Comparison of ENCODE assay signal across 9 cellular contexts in the genomic region with DNA sequence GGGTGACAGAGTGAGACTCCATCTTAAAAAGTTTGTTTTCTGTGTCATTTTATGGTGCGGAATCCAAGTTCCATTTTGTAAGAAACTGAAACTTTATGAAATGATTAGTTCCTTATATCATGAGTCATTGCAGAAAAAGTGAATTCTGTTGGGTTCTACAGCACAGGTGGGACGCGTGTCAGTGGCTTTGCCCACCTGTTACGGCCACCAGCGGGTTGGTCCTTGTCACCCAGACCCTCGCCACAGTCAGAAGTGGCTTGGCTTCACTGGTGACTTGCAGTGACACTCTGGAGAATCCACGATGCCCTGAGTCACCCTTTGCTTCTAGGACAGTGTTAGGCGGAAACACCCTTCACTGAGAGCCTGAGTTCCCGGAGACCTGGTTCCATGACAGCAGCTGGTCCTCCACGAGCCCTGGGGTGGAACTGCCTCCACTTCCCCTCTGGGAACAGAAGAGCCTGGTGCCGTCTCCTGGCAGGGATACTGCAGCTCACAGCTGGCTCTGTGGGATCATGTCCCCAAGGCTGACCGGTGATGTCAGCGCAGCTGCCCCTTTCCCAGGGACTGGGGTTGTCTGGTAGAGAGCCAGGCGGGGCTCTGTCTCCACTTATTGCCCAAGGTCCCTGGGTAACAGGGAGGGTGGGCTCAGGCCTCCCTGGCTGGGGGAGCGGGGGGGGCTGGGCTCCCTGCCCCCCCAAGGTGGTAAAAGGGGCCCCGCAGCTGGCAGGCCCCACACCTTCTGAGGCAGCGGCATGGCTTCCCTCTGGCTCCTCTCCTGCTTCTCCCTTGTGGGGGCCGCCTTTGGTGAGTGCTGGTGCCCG. TPM values are rescaled to one million over a fixed set of nuclear protein-coding genes. Genes with fewer than 3 reads are reported as not detected.
DNase-seq lines count a peak whose midpoint lies in the region; ATAC-seq and TF ChIP-seq lines count a peak whose summit lies in the region.
"Had no signal": no experiment of that assay in that cellular context is flagged by ENCODE, and none has a peak within 500 bp of the region (broad histone marks: within the 10 kb centered on the region; RNA-seq: fewer than 3 reads in every experiment).

A gene (plus strand): TSS at position 733 of the 821 bp plus-strand sequence. CDS start 20 bp downstream, at position 753.

- TF ChIP-seq CTCF in GM13977 (IDR thresholded peaks at IDR 0.05; ENCODE audit: extremely low read depth, insufficient read depth, missing control alignments) (no peak), prostate gland (IDR thresholded peaks at IDR 0.05) (no peak)

- DNase-seq in GM13977 (ENCODE audit: low spot score) (peak; percentile 68), MV-4-11 (lab: John Stamatoyannopoulos, UW) (peak; percentile 12), mesenchymal stem cell (no peak), iPS-NIHi11 (ENCODE audit: low spot score) (no peak), prostate gland (ENCODE audit: low spot score) (no peak)
- DNase-seq in stimulated activated CD4-positive, alpha-beta T cell treated with anti-CD3 and anti-CD28 coated beads, Interleukin-4, amount 100 ng/mL, for 24 hours, result no peak

- H3K9me3 ChIP-seq in mesenchymal stem cell (ENCODE audit: control insufficient read depth, low read length) (no peaks in the 10 kb centered on the region), prostate gland (no peaks in the 10 kb centered on the region)

- H3K36me3 ChIP-seq in mesenchymal stem cell (ENCODE audit: control insufficient read depth in 1 of 2, insufficient read depth in 2 of 2, low read depth in 1 of 2, low read length in 2 of 2), result no peaks in the 10 kb centered on the region
- H3K36me3 ChIP-seq in prostate gland, result no peaks in the 10 kb centered on the region

- no peak within 1 kb of the TSS for H2BK5ac ChIP-seq in mesenchymal stem cell (ENCODE audit: low read depth, low read length, poor library complexity, severe bottlenecking)

- no peak for TF ChIP-seq POLR2A in prostate gland (IDR thresholded peaks at IDR 0.05)

- no peak within 1 kb of the TSS for H2AFZ ChIP-seq in mesenchymal stem cell (ENCODE audit: low read depth, low read length)

- no peak within 1 kb of the TSS for H4K8ac ChIP-seq in mesenchymal stem cell (ENCODE audit: low read length)

- H3K23ac ChIP-seq in mesenchymal stem cell (ENCODE audit: low read length in 2 of 2), result no peak within 1 kb of the TSS

- no peak within 1 kb of the TSS for H3K18ac ChIP-seq in mesenchymal stem cell (ENCODE audit: low read depth in 1 of 2, low read length in 2 of 2)

- H4K91ac ChIP-seq in mesenchymal stem cell (ENCODE audit: low read length), result no peak within 1 kb of the TSS

- no peak within 1 kb of the TSS for H2BK12ac ChIP-seq in mesenchymal stem cell (ENCODE audit: low read length in 2 of 2)

- H2BK120ac ChIP-seq in mesenchymal stem cell (ENCODE audit: low read depth, low read length), result no peak within 1 kb of the TSS

- 82% methylated on average over 19 of the region's 19 CpGs for WGBS in mesenchymal stem cell
- WGBS in prostate gland, result 90% methylated on average over 19 of the region's 19 CpGs

- H3K27ac ChIP-seq in mesenchymal stem cell (ENCODE audit: low read length, poor library complexity, severe bottlenecking) (no peak within 1 kb of the TSS), prostate gland (no peak within 1 kb of the TSS)

- no peaks in the 10 kb centered on the region for H3K27me3 ChIP-seq in mesenchymal stem cell (ENCODE audit: control insufficient read depth in 1 of 2, insufficient read depth in 1 of 2, low read length in 2 of 2)
- no peaks in the 10 kb centered on the region for H3K27me3 ChIP-seq in prostate gland (replicated peaks; ENCODE audit: insufficient read depth)

- H3K9ac ChIP-seq in mesenchymal stem cell (ENCODE audit: low read length), result peak within 1 kb of the TSS; percentile 62

- H3K4me1 ChIP-seq in mesenchymal stem cell (ENCODE audit: control insufficient read depth, insufficient read depth, low read depth, low read length) (peaks cover 3% of the 10 kb centered on the region), prostate gland (replicated peaks) (no peaks in the 10 kb centered on the region)

- intact Hi-C loops in prostate gland (cut with DNase I), result no loop called here

- peak within 1 kb of the TSS in 1 of 2 experiments; percentile 68 for H3K4me3 ChIP-seq in mesenchymal stem cell (ENCODE audit: insufficient read depth in 1 of 2, low read depth in 1 of 2, low read length in 2 of 2)
- H3K4me3 ChIP-seq in prostate gland, result no peak within 1 kb of the TSS
- H3K4me3 ChIP-seq: lung had no signal

- no peaks in the 10 kb centered on the region for H3K79me1 ChIP-seq in mesenchymal stem cell (replicated peaks; ENCODE audit: low read length, poor library complexity, severe bottlenecking)

- no peak within 1 kb of the TSS for H3K14ac ChIP-seq in mesenchymal stem cell (ENCODE audit: low read length in 2 of 2)

- in situ Hi-C loops in GM13977 (cut with MboI; ENCODE audit: low pct_unique_long_range_greater_than_20kb, low sequenced_read_pairs, unreplicated experiment), result loop anchor here (10.0 to 25.0 kb wide), 2 partner anchors 166 to 544 kb away; no protein-coding TSS in a partner anchor

- peak; percentile 68 for ATAC-seq in GM21447 (IDR thresholded peaks at IDR 0.05; ENCODE audit: unreplicated experiment)
- no peak for ATAC-seq in HG02840 (IDR thresholded peaks at IDR 0.05; ENCODE audit: low FRiP score, unreplicated experiment)

- H3K4ac ChIP-seq in mesenchymal stem cell (ENCODE audit: low read depth in 1 of 2, low read length in 2 of 2), result no peak within 1 kb of the TSS

- no peak within 1 kb of the TSS for H2AK5ac ChIP-seq in mesenchymal stem cell (ENCODE audit: low read length, severe bottlenecking)

- no peak within 1 kb of the TSS for H2BK15ac ChIP-seq in mesenchymal stem cell (ENCODE audit: low read depth, poor library complexity, severe bottlenecking)

- no peak within 1 kb of the TSS for H3K4me2 ChIP-seq in mesenchymal stem cell (ENCODE audit: low read length, poor library complexity, severe bottlenecking)

RNA-seq across cellular contexts. Expression of the gene that starts here (rescaled TPM):
- polyA plus RNA-seq in mesenchymal stem cell (2013, experiment 1 of 2), result not detected
- polyA plus RNA-seq in mesenchymal stem cell (2013, experiment 2 of 2), result not detected
- 1 to 10 TPM in 1 of 2 donors, not detected in 1; 7.0 TPM for total RNA-seq in prostate gland

Comparison
In these comparisons a context has a peak if more than half of its experiments do, and no peak if none do; other contexts are left out.
1. DNase-seq: peak in GM13977 (single experiment) and MV-4-11 (single experiment); none in mesenchymal stem cell (single experiment), iPS-NIHi11 (single experiment), prostate gland (single experiment) and stimulated activated CD4-positive, alpha-beta T cell treated with anti-CD3 and anti-CD28 coated beads, Interleukin-4, amount 100 ng/mL, for 24 hours (single experiment).